Comparison of ENCODE assay signal across 8 cellular contexts in the genomic region with DNA sequence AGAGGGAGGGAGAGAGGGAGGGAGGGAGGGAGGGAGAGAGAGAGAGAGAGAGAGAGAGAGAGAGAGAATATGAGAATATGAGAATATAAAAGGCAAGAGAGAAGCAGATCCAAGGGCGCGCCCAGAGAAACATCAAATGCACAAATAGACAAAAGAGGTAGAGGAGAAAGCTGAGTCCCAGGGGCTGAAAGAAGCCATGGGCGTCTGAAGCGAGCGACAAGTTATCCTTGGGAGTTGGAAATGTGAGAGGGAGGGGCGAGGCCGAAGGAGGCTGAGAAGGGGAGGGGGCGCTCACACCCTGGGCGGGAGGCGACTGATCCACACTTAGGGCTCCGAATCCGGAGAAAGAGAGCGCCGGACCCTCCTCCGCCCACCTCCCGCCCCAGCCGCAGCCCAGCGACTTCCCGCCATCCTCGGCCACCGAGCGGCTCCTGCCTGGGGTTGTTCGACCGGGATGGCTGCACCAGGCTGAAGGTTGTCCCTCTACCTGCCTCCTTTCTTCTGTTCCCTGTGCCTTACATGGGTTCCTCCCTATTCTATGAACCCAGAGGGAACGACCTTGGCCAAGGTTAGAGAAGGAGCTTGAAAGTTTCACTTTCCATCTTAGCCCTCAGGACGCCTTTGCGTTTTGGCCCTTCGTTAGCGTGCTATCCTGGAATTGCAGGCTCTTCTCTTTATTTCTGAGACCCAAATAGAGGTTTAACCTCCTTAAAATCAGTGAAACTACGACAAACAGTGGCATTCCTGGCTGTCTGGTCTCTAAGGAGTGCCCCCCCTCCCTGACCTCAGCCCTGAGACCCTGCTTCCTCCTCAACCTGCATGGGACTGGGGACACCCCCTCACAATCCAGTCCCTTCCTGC. TPM values are rescaled to one million over a fixed set of nuclear protein-coding genes. Genes with fewer than 3 reads are reported as not detected.
A peak's percentile ranks its signal among the peaks of the same experiment; 100 is the strongest.
DNase-seq lines count a peak whose midpoint lies in the region; ATAC-seq, FAIRE-seq and TF ChIP-seq lines count a peak whose summit lies in the region.

No MANE protein-coding gene starts in this region.

- H3K9ac ChIP-seq in K562 (ENCODE audit: insufficient read depth in 1 of 2, low read depth in 2 of 2, low read length in 2 of 2), result peak overlapping the region; percentile 70 to 93
- H3K9ac ChIP-seq in muscle layer of colon (ENCODE audit: low read length), result no peak overlapping the region

- CTCF ChIA-PET in K562 (lab: Yijun Ruan, JAX; ENCODE audit: low intra/inter-chr PET ratio), result no interaction called here
- CTCF ChIA-PET in GM10248 (lab: Yijun Ruan, JAX), result interaction anchor here (0.7 to 5.6 kb wide), 4 partner anchors 11 to 385 kb away, joined by 3 to 25 read pairs (median 4); no protein-coding TSS in a partner anchor

- in situ Hi-C loops in K562 (cut with MboI), result no loop called here

- TF ChIP-seq POLR2A in K562 (conservative IDR thresholded peaks at IDR 0.05), result no peak

- no peaks in the 10 kb centered on the region for H3K9me1 ChIP-seq in K562 (ENCODE audit: control insufficient read depth, insufficient read depth, low read length)

- 28% methylated on average over 16 of the region's 30 CpGs for WGBS in K562 (ENCODE audit: insufficient coverage, low coverage, missing lambda C conversion rate)

- no peak for TF ChIP-seq RAD21 in K562 (CRISPR knock-in tag; conservative IDR thresholded peaks at IDR 0.05 in 1 of 2, IDR thresholded peaks at IDR 0.05 in 1 of 2)

- H3K4me2 ChIP-seq in K562 (ENCODE audit: insufficient read depth, low read length), result peak overlapping the region; percentile 80

- peak; percentile 39 for ATAC-seq in K562

- intact Hi-C loops in CD14-positive monocyte (cut with micrococcal nuclease), result no loop called here
- intact Hi-C loops in K562 (cut with micrococcal nuclease), result no loop called here

- DNase-seq in CD14-positive monocyte (ENCODE audit: low spot score) (no peak), HL-60 (ENCODE audit: low read depth in 1 of 2, low spot score in 1 of 2) (no peak), K562 (ENCODE audit: extremely low read depth in 1 of 4, low spot score in 3 of 4) (peak in 2 of 4 experiments; percentile 44 to 48), T1000 (lab: John Stamatoyannopoulos, UW) (no peak), OCI-M2 (lab: John Stamatoyannopoulos, UW; ENCODE audit: unreplicated experiment) (no peak), GM10248 (ENCODE audit: extremely low spot score) (no peak), SW 1271 (lab: John Stamatoyannopoulos, UW) (no peak)

- POLR2A ChIA-PET in K562 (lab: Yijun Ruan, JAX) (interaction anchor here (0.6 to 2.4 kb wide), 5 partner anchors 11 to 1715 kb away, joined by 3 to 5 read pairs (median 3); no protein-coding TSS in a partner anchor), GM10248 (lab: Yijun Ruan, JAX) (no interaction called here)

- H3K27ac Mint-ChIP-seq in CD14-positive monocyte, result no peak overlapping the region

- H3K36me3 Mint-ChIP-seq in CD14-positive monocyte, result peaks cover 0 to 2% of the 10 kb centered on the region in 2 donors

- no peak for TF ChIP-seq CTCF in CD14-positive monocyte (IDR thresholded peaks at IDR 0.05)
- TF ChIP-seq CTCF in HL-60 (IDR thresholded peaks at IDR 0.05; ENCODE audit: insufficient read depth, low read length), result no peak
- no peak for TF ChIP-seq CTCF in K562 (IDR thresholded peaks at IDR 0.05 in 2 of 3, conservative IDR thresholded peaks at IDR 0.05 in 1 of 3; ENCODE audit: insufficient read depth in 2 of 3, low read depth in 1 of 3, low read length in 3 of 3)
- no peak for TF ChIP-seq CTCF in GM10248 (IDR thresholded peaks at IDR 0.05; ENCODE audit: control extremely low read depth, extremely low read depth, low read depth, missing control alignments)

- H3K27me3 Mint-ChIP-seq in CD14-positive monocyte (ENCODE audit: low read depth in 3 of 3), result peaks cover 70 to 92% (median 89%) of the 10 kb centered on the region in 3 donors

- H3K27ac ChIP-seq in HL-60 (replicated peaks) (no peak overlapping the region), K562 (ENCODE audit: extremely low read depth, low read depth, low read length) (peak overlapping the region; percentile 78), muscle layer of colon (ENCODE audit: low read depth, low read length) (no peak overlapping the region)

- H3K4me1 ChIP-seq in K562 (replicated peaks in 1 of 2; ENCODE audit: control insufficient read depth in 2 of 2, insufficient read depth in 2 of 2, low read length in 2 of 2), result peaks cover 9 to 24% of the 10 kb centered on the region in 2 experiments; a peak in 4 of 5 replicates
- no peaks in the 10 kb centered on the region for H3K4me1 ChIP-seq in muscle layer of colon (ENCODE audit: insufficient read depth, low read length)

- no peak for TF ChIP-seq EP300 in K562 (IDR thresholded peaks at IDR 0.05; ENCODE audit: low read length)

- FAIRE-seq in K562 (lab: Jason Lieb, UNC), result peak; percentile 19

- H3K9me3 Mint-ChIP-seq in CD14-positive monocyte, result peaks cover 0 to 18% (median 2%) of the 10 kb centered on the region in 7 donors

- H3K4me3 ChIP-seq in HL-60 (replicated peaks; ENCODE audit: insufficient read depth, low read length), result peak overlapping the region; percentile 32
- peak overlapping the region; percentile 56 for H3K4me3 ChIP-seq in K562
- H3K4me3 ChIP-seq in muscle layer of colon (ENCODE audit: low read depth in 1 of 2, low read length in 2 of 2), result peak overlapping the region; percentile 57 to 69

- H3K4me1 Mint-ChIP-seq in CD14-positive monocyte, result peaks cover 14% of the 10 kb centered on the region

- no peaks in the 10 kb centered on the region for H3K36me3 ChIP-seq in K562 (ENCODE audit: control insufficient read depth, insufficient read depth, low read length)
- no peaks in the 10 kb centered on the region for H3K36me3 ChIP-seq in muscle layer of colon (ENCODE audit: insufficient read depth, low read length)

- no peaks in the 10 kb centered on the region for H3K9me3 ChIP-seq in K562 (replicated peaks; ENCODE audit: control insufficient read depth, insufficient read depth, low read depth, low read length)
- no peaks in the 10 kb centered on the region for H3K9me3 ChIP-seq in muscle layer of colon (ENCODE audit: low read length)

- H4K20me1 ChIP-seq in K562 (replicated peaks; ENCODE audit: control insufficient read depth, insufficient read depth, low read length), result no peaks in the 10 kb centered on the region

- peak overlapping the region; percentile 75 to 93 for H3K4me3 Mint-ChIP-seq in CD14-positive monocyte

- BruUV-seq in K562 (replicated peaks; lab: Mats Ljungman, UMichigan), result TSS peak; percentile 69

- peaks cover 62% of the 10 kb centered on the region for H3K27me3 ChIP-seq in HL-60 (ENCODE audit: insufficient read depth, poor library complexity, severe bottlenecking)
- no peaks in the 10 kb centered on the region for H3K27me3 ChIP-seq in K562 (ENCODE audit: control insufficient read depth in 2 of 2, insufficient read depth in 2 of 2, low read length in 2 of 2)
- peaks cover 41 to 61% of the 10 kb centered on the region in 2 donors for H3K27me3 ChIP-seq in muscle layer of colon (ENCODE audit: control insufficient read depth in 1 of 2, insufficient read depth in 2 of 2, low read length in 2 of 2)

- H3K79me2 ChIP-seq in K562 (ENCODE audit: control insufficient read depth, insufficient read depth, low read length), result peaks cover 30% of the 10 kb centered on the region

- H2AFZ ChIP-seq in K562 (ENCODE audit: low read depth, low read length), result peak overlapping the region; percentile 98

RNA-seq across cellular contexts. Expression of gene HOXB9, which starts 21.2 kb away (rescaled TPM):
- not detected for polyA plus RNA-seq in CD14-positive monocyte
- 92.5 and 108 TPM in 2 replicates for total RNA-seq in K562 (2011; cell fraction: chromatin; rRNA removed; ENCODE audit: low replicate concordance)
- 55.1 and 62.2 TPM in 2 replicates for total RNA-seq in K562 (2011; cell fraction: nucleolus; rRNA removed)
- 83.2 and 118 TPM in 2 replicates for total RNA-seq in K562 (2011; cell fraction: nucleoplasm; rRNA removed)
- total RNA-seq in K562 (2014; rRNA removed), result 77.6 and 91.3 TPM in 2 replicates
- 64.8 and 71.4 TPM in 2 replicates for total RNA-seq in K562 (2014; rRNA removed; fragmentation: Illumina TruSeq; extraction: Trizol)
- 54.3 and 54.6 TPM in 2 replicates for total RNA-seq in K562 (2015; rRNA removed; fragmentation: Illumina TruSeq; extraction: Trizol)
- total RNA-seq in K562 (2021), result 136 and 146 TPM in 2 replicates
- 104 and 141 TPM in 2 replicates for polyA plus RNA-seq in K562 (2011; rRNA removed)
- 113 and 142 TPM in 2 replicates for polyA plus RNA-seq in K562 (2011; cell fraction: cytosol; rRNA removed)
- polyA plus RNA-seq in K562 (2011; cell fraction: nucleus; rRNA removed), result 117 and 138 TPM in 2 replicates
- 89.9 and 176 TPM in 2 replicates for polyA plus RNA-seq in K562 (2012)
- 187 and 196 TPM in 2 replicates for polyA plus RNA-seq in K562 (2014; fragmentation: Illumina TruSeq; extraction: Trizol)
- polyA plus RNA-seq in K562 (2014; fragmentation: Nextera tagmentation; extraction: Ambion mirVana), result 1 to 10 TPM; 3.1 to 5.2 TPM
- 136 and 145 TPM in 2 replicates for polyA plus RNA-seq in K562 (2014; rRNA removed)
- polyA minus RNA-seq in K562 (2011; rRNA and poly(A)+ RNA removed), result 54.1 and 61.9 TPM in 2 replicates
- polyA minus RNA-seq in K562 (2011; cell fraction: cytosol; rRNA and poly(A)+ RNA removed), result 46.9 and 52.2 TPM in 2 replicates
- 28.9 and 46.7 TPM in 2 replicates for polyA minus RNA-seq in K562 (2011; cell fraction: nucleus; rRNA and poly(A)+ RNA removed)

RNA-seq across cellular contexts. Expression of gene HOXB8, which starts 32.2 kb away (rescaled TPM):
- polyA plus RNA-seq in CD14-positive monocyte (not detected), K562 (2011; rRNA removed) (3.6 and 4.6 TPM in 2 replicates), K562 (2014; fragmentation: Illumina TruSeq; extraction: Trizol) (7.0 and 8.3 TPM in 2 replicates), K562 (2014; fragmentation: Nextera tagmentation; extraction: Ambion mirVana) (1 to 10 TPM in 1 of 2 experiments, under 1 TPM in 1; 0.52 to 1.2 TPM), K562 (2014; rRNA removed) (18.8 and 23.8 TPM in 2 replicates)
- total RNA-seq in K562 (2011; cell fraction: chromatin; rRNA removed; ENCODE audit: low replicate concordance), result 13.9 and 15.4 TPM in 2 replicates
- total RNA-seq in K562 (2011; cell fraction: nucleolus; rRNA removed), result 8.9 and 11.7 TPM in 2 replicates
- total RNA-seq in K562 (2011; cell fraction: nucleoplasm; rRNA removed), result 12.5 and 25.9 TPM in 2 replicates
- total RNA-seq in K562 (2014; rRNA removed) (5.1 and 9.3 TPM in 2 replicates), K562 (2014; rRNA removed; fragmentation: Illumina TruSeq; extraction: Trizol) (1.5 and 2.9 TPM in 2 replicates), K562 (2015; rRNA removed; fragmentation: Illumina TruSeq; extraction: Trizol) (2.1 and 2.5 TPM in 2 replicates), K562 (2021) (14.9 and 17.7 TPM in 2 replicates)
- polyA plus RNA-seq in K562 (2011; cell fraction: cytosol; rRNA removed), result 7.3 and 10.8 TPM in 2 replicates
- polyA plus RNA-seq in K562 (2011; cell fraction: nucleus; rRNA removed), result 16.6 and 22.3 TPM in 2 replicates
- 5.9 and 20.0 TPM in 2 replicates for polyA plus RNA-seq in K562 (2012)
- polyA minus RNA-seq in K562 (2011; rRNA and poly(A)+ RNA removed), result 1.8 and 2.2 TPM in 2 replicates
- 2.4 and 7.1 TPM in 2 replicates for polyA minus RNA-seq in K562 (2011; cell fraction: cytosol; rRNA and poly(A)+ RNA removed)
- 3.1 and 4.2 TPM in 2 replicates for polyA minus RNA-seq in K562 (2011; cell fraction: nucleus; rRNA and poly(A)+ RNA removed)

RNA-seq across cellular contexts. Expression of gene HOXB7, which starts 36.5 kb away (rescaled TPM):
- polyA plus RNA-seq in CD14-positive monocyte (not detected), K562 (2011; rRNA removed) (5.5 and 5.9 TPM in 2 replicates), K562 (2014; fragmentation: Illumina TruSeq; extraction: Trizol) (10.3 and 11.6 TPM in 2 replicates), K562 (2014; fragmentation: Nextera tagmentation; extraction: Ambion mirVana) (1 to 10 TPM; 5.7 to 5.8 TPM), K562 (2014; rRNA removed) (11.1 and 13.9 TPM in 2 replicates)
- 1.4 and 3.5 TPM in 2 replicates for total RNA-seq in K562 (2011; cell fraction: chromatin; rRNA removed; ENCODE audit: low replicate concordance)
- total RNA-seq in K562 (2011; cell fraction: nucleolus; rRNA removed), result 0.79 and 1.5 TPM in 2 replicates
- total RNA-seq in K562 (2011; cell fraction: nucleoplasm; rRNA removed), result 2.1 TPM in 2 replicates
- total RNA-seq in K562 (2014; rRNA removed) (8.3 and 11.0 TPM in 2 replicates), K562 (2014; rRNA removed; fragmentation: Illumina TruSeq; extraction: Trizol) (13.5 and 14.7 TPM in 2 replicates), K562 (2015; rRNA removed; fragmentation: Illumina TruSeq; extraction: Trizol) (14.8 and 16.7 TPM in 2 replicates), K562 (2021) (8.2 and 10.8 TPM in 2 replicates)
- 8.3 and 8.4 TPM in 2 replicates for polyA plus RNA-seq in K562 (2011; cell fraction: cytosol; rRNA removed)
- polyA plus RNA-seq in K562 (2011; cell fraction: nucleus; rRNA removed), result 2.7 and 3.9 TPM in 2 replicates
- polyA plus RNA-seq in K562 (2012), result 10.4 and 16.5 TPM in 2 replicates
- 1.9 and 2.5 TPM in 2 replicates for polyA minus RNA-seq in K562 (2011; rRNA and poly(A)+ RNA removed)
- polyA minus RNA-seq in K562 (2011; cell fraction: cytosol; rRNA and poly(A)+ RNA removed), result 2.9 and 3.5 TPM in 2 replicates
- 0.67 and 2.3 TPM in 2 replicates for polyA minus RNA-seq in K562 (2011; cell fraction: nucleus; rRNA and poly(A)+ RNA removed)

RNA-seq across cellular contexts. Expression of gene HOXB6, which starts 42.5 kb away (rescaled TPM):
- polyA plus RNA-seq in CD14-positive monocyte (not detected), K562 (2011; rRNA removed) (2.3 and 3.0 TPM in 2 replicates), K562 (2014; fragmentation: Illumina TruSeq; extraction: Trizol) (4.0 and 7.7 TPM in 2 replicates), K562 (2014; fragmentation: Nextera tagmentation; extraction: Ambion mirVana) (1 to 10 TPM; 1.2 to 1.9 TPM), K562 (2014; rRNA removed) (13.7 and 14.8 TPM in 2 replicates)
- 18.7 and 26.2 TPM in 2 replicates for total RNA-seq in K562 (2011; cell fraction: chromatin; rRNA removed; ENCODE audit: low replicate concordance)
- 10.4 and 11.2 TPM in 2 replicates for total RNA-seq in K562 (2011; cell fraction: nucleolus; rRNA removed)
- total RNA-seq in K562 (2011; cell fraction: nucleoplasm; rRNA removed), result 12.0 and 17.8 TPM in 2 replicates
- total RNA-seq in K562 (2014; rRNA removed) (6.5 and 9.1 TPM in 2 replicates), K562 (2014; rRNA removed; fragmentation: Illumina TruSeq; extraction: Trizol) (3.9 and 4.9 TPM in 2 replicates), K562 (2015; rRNA removed; fragmentation: Illumina TruSeq; extraction: Trizol) (7.3 and 7.5 TPM in 2 replicates), K562 (2021) (10.6 and 14.2 TPM in 2 replicates)
- 3.7 and 4.0 TPM in 2 replicates for polyA plus RNA-seq in K562 (2011; cell fraction: cytosol; rRNA removed)
- 16.7 and 17.3 TPM in 2 replicates for polyA plus RNA-seq in K562 (2011; cell fraction: nucleus; rRNA removed)
- 9.7 and 11.7 TPM in 2 replicates for polyA plus RNA-seq in K562 (2012)
- polyA minus RNA-seq in K562 (2011; rRNA and poly(A)+ RNA removed), result 0.42 and 0.63 TPM in 2 replicates
- 1.3 TPM in 1 of 2 replicates, not detected in the other for polyA minus RNA-seq in K562 (2011; cell fraction: cytosol; rRNA and poly(A)+ RNA removed)
- 3.5 and 8.1 TPM in 2 replicates for polyA minus RNA-seq in K562 (2011; cell fraction: nucleus; rRNA and poly(A)+ RNA removed)

RNA-seq across cellular contexts. Expression of gene HOXB5, which starts 53.8 kb away (rescaled TPM):
- polyA plus RNA-seq in CD14-positive monocyte, result not detected
- total RNA-seq in K562 (2011; cell fraction: chromatin; rRNA removed; ENCODE audit: low replicate concordance), result 4.9 and 5.1 TPM in 2 replicates
- total RNA-seq in K562 (2011; cell fraction: nucleolus; rRNA removed), result 1.8 and 2.0 TPM in 2 replicates
- 2.4 and 3.7 TPM in 2 replicates for total RNA-seq in K562 (2011; cell fraction: nucleoplasm; rRNA removed)
- total RNA-seq in K562 (2014; rRNA removed), result 0.27 and 0.57 TPM in 2 replicates
- 0.38 and 0.65 TPM in 2 replicates for total RNA-seq in K562 (2014; rRNA removed; fragmentation: Illumina TruSeq; extraction: Trizol)
- 0.75 and 0.80 TPM in 2 replicates for total RNA-seq in K562 (2015; rRNA removed; fragmentation: Illumina TruSeq; extraction: Trizol)
- 2.4 and 2.6 TPM in 2 replicates for total RNA-seq in K562 (2021)
- polyA plus RNA-seq in K562 (2011; rRNA removed), result 0.36 and 0.87 TPM in 2 replicates
- polyA plus RNA-seq in K562 (2011; cell fraction: cytosol; rRNA removed), result 0.36 and 0.52 TPM in 2 replicates
- polyA plus RNA-seq in K562 (2011; cell fraction: nucleus; rRNA removed), result 3.7 TPM in 2 replicates
- polyA plus RNA-seq in K562 (2012), result 2.9 and 6.4 TPM in 2 replicates
- 1.4 and 1.5 TPM in 2 replicates for polyA plus RNA-seq in K562 (2014; fragmentation: Illumina TruSeq; extraction: Trizol)
- polyA plus RNA-seq in K562 (2014; fragmentation: Nextera tagmentation; extraction: Ambion mirVana), result under 1 TPM; 0.24 to 0.25 TPM
- 2.7 and 3.2 TPM in 2 replicates for polyA plus RNA-seq in K562 (2014; rRNA removed)
- polyA minus RNA-seq in K562 (2011; rRNA and poly(A)+ RNA removed), result 0.11 and 0.15 TPM in 2 replicates
- polyA minus RNA-seq in K562 (2011; cell fraction: cytosol; rRNA and poly(A)+ RNA removed), result 0.38 and 0.82 TPM in 2 replicates
- 0.54 and 1.1 TPM in 2 replicates for polyA minus RNA-seq in K562 (2011; cell fraction: nucleus; rRNA and poly(A)+ RNA removed)

Comparison
In these comparisons a context has a peak if more than half of its experiments do, and no peak if none do; other contexts are left out.
1. RNA of gene HOXB9, which starts 21.2 kb away (polyA plus RNA-seq): 3.1 to 196 TPM in K562; not detected in CD14-positive monocyte; every median in the first group is over 4 times any median in the second.
2. Peak in every context shown above with its lines, with median percentiles within 50 percentile points of each other: H3K4me3 ChIP-seq.